ENCODE assay signal across 1 cellular context in the genomic region with DNA sequence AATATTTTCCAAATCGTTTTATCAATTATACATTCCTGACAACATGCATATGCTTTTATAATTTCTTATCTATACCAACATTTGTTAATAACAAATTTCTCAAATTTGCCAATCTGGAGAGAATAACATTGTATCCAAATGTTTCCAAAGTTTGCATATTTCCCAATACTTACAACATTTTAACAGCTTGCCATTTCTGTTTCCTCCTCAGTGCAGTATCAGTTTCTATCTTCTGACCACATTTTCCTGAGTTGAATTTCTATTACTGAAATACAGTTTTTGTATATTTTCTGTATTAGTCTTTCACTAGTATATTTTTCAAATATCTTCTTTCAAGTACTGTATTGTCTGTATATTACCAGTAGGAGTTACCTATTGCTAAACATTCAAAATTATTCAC.
TF ChIP-seq lines count a peak whose summit lies in the region.

No MANE protein-coding gene starts in this region.

TF ChIP-seq in GM23338, 12 proteins besides CTCF, POLR2A, EP300 and RAD21 (continued from another document):
- TF ChIP-seq, protein P1, sequence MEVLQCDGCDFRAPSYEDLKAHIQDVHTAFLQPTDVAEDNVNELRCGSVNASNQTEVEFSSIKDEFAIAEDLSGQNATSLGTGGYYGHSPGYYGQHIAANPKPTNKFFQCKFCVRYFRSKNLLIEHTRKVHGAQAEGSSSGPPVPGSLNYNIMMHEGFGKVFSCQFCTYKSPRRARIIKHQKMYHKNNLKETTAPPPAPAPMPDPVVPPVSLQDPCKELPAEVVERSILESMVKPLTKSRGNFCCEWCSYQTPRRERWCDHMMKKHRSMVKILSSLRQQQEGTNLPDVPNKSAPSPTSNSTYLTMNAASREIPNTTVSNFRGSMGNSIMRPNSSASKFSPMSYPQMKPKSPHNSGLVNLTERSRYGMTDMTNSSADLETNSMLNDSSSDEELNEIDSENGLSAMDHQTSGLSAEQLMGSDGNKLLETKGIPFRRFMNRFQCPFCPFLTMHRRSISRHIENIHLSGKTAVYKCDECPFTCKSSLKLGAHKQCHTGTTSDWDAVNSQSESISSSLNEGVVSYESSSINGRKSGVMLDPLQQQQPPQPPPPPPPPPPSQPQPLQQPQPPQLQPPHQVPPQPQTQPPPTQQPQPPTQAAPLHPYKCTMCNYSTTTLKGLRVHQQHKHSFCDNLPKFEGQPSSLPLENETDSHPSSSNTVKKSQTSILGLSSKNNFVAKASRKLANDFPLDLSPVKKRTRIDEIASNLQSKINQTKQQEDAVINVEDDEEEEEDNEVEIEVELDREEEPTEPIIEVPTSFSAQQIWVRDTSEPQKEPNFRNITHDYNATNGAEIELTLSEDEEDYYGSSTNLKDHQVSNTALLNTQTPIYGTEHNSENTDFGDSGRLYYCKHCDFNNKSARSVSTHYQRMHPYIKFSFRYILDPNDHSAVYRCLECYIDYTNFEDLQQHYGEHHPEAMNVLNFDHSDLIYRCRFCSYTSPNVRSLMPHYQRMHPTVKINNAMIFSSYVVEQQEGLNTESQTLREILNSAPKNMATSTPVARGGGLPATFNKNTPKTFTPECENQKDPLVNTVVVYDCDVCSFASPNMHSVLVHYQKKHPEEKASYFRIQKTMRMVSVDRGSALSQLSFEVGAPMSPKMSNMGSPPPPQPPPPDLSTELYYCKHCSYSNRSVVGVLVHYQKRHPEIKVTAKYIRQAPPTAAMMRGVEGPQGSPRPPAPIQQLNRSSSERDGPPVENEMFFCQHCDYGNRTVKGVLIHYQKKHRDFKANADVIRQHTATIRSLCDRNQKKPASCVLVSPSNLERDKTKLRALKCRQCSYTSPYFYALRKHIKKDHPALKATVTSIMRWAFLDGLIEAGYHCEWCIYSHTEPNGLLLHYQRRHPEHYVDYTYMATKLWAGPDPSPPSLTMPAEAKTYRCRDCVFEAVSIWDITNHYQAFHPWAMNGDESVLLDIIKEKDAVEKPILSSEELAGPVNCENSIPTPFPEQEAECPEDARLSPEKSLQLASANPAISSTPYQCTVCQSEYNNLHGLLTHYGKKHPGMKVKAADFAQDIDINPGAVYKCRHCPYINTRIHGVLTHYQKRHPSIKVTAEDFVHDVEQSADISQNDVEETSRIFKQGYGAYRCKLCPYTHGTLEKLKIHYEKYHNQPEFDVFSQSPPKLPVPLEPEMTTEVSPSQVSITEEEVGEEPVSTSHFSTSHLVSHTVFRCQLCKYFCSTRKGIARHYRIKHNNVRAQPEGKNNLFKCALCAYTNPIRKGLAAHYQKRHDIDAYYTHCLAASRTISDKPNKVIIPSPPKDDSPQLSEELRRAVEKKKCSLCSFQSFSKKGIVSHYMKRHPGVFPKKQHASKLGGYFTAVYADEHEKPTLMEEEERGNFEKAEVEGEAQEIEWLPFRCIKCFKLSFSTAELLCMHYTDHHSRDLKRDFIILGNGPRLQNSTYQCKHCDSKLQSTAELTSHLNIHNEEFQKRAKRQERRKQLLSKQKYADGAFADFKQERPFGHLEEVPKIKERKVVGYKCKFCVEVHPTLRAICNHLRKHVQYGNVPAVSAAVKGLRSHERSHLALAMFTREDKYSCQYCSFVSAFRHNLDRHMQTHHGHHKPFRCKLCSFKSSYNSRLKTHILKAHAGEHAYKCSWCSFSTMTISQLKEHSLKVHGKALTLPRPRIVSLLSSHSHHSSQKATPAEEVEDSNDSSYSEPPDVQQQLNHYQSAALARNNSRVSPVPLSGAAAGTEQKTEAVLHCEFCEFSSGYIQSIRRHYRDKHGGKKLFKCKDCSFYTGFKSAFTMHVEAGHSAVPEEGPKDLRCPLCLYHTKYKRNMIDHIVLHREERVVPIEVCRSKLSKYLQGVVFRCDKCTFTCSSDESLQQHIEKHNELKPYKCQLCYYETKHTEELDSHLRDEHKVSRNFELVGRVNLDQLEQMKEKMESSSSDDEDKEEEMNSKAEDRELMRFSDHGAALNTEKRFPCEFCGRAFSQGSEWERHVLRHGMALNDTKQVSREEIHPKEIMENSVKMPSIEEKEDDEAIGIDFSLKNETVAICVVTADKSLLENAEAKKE (CRISPR knock-in tag; IDR thresholded peaks at IDR 0.05), result no peak
- TF ChIP-seq STAT1 (IDR thresholded peaks at IDR 0.05; ENCODE audit: unreplicated experiment) (no peak), NANOG (IDR thresholded peaks at IDR 0.05; ENCODE audit: borderline replicate concordance) (no peak), ZNF331 (CRISPR knock-in tag; IDR thresholded peaks at IDR 0.05; ENCODE audit: low read depth) (no peak)
- TF ChIP-seq, protein P2, sequence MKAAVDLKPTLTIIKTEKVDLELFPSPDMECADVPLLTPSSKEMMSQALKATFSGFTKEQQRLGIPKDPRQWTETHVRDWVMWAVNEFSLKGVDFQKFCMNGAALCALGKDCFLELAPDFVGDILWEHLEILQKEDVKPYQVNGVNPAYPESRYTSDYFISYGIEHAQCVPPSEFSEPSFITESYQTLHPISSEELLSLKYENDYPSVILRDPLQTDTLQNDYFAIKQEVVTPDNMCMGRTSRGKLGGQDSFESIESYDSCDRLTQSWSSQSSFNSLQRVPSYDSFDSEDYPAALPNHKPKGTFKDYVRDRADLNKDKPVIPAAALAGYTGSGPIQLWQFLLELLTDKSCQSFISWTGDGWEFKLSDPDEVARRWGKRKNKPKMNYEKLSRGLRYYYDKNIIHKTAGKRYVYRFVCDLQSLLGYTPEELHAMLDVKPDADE (IDR thresholded peaks at IDR 0.05), result no peak
